ENCODE assay signal across 8 cellular contexts in the genomic region with DNA sequence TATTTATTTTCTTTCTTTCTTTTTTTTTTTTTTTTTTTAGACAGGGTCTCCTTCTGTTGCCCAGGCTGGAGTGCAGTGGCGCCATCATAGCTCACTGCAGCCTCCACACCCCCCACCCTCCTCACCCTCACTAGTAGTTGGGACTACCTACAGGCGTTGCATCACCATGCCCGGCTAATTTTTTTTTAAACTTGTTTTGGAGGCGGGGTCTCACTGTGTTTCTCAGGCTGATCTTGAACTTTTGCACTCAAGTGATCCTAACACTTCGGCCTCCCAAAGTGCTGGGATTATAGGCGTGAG. TPM values are rescaled to one million over a fixed set of nuclear protein-coding genes. Genes with fewer than 3 reads are reported as not detected.
DNase-seq lines count a peak whose midpoint lies in the region; ATAC-seq and TF ChIP-seq lines count a peak whose summit lies in the region.

No MANE protein-coding gene starts in this region.

- peak overlapping the region in 9 of 10 donors; percentile 86 to 97 (median 95) for H3K27ac ChIP-seq in heart right ventricle
- peak overlapping the region in 3 of 8 donors; percentile 60 to 78 (median 74) for H3K27ac ChIP-seq in spleen

- H3K4me1 ChIP-seq in heart right ventricle (peaks cover 5 to 57% (median 35%) of the 10 kb centered on the region in 9 donors), spleen (peaks cover 6 to 25% (median 17%) of the 10 kb centered on the region in 6 donors)

- intact Hi-C loops in Right ventricle myocardium inferior (cut with DNase I) (loop anchor here (2.0 to 5.0 kb wide), 2 partner anchors 34 to 45 kb away; partner anchors contain the start of gene GJA3), cardiac septum (cut with DNase I) (no loop called here), heart right ventricle (cut with DNase I) (loop anchor here in 7 of 10 donors (1.0 to 5.0 kb wide), 2 partner anchors 32 to 35 kb away; partner anchors contain the start of gene GJA3 (in 6 of the 7)), spleen (cut with DNase I; ENCODE audit: low total_unique reads) (no loop called here)

- TF ChIP-seq CTCF in heart right ventricle (IDR thresholded peaks at IDR 0.05) (no peak), spleen (IDR thresholded peaks at IDR 0.05 in 8 of 11, conservative IDR thresholded peaks at IDR 0.05 in 3 of 11) (no peak)

- H3K27ac Mint-ChIP-seq in T-helper 2 cell treated with Interferon-gamma antibody and Interleukin-4, amounts not matched to agents 5 μg/mL and 100 μg/mL, for 36 hours, result no peak overlapping the region

- H3K9me3 Mint-ChIP-seq in T-helper 2 cell treated with Interferon-gamma antibody and Interleukin-4, amounts not matched to agents 5 μg/mL and 100 μg/mL, for 36 hours, result no peaks in the 10 kb centered on the region

- H3K27me3 ChIP-seq in heart right ventricle (peaks cover 0 to 42% (median 15%) of the 10 kb centered on the region in 7 donors), spleen (replicated peaks in 1 of 7) (peaks cover 0 to 77% (median 35%) of the 10 kb centered on the region in 7 donors)

- peak; percentile 6 for ATAC-seq in Right ventricle myocardium inferior
- peak; percentile 6 to 45 (median 30) for ATAC-seq in heart right ventricle

- H3K36me3 Mint-ChIP-seq in T-helper 2 cell treated with Interferon-gamma antibody and Interleukin-4, amounts not matched to agents 5 μg/mL and 100 μg/mL, for 36 hours (ENCODE audit: low read depth), result no peaks in the 10 kb centered on the region

- TF ChIP-seq POLR2A in spleen (IDR thresholded peaks at IDR 0.05), result no peak

- WGBS in heart right ventricle, 2 donors, result 21 to 29% methylated on average over 6 of the region's 6 CpGs
- 11 to 22% (median 15%) methylated on average over 6 of the region's 6 CpGs for WGBS in spleen, 5 donors

- H3K27me3 Mint-ChIP-seq in T-helper 2 cell treated with Interferon-gamma antibody and Interleukin-4, amounts not matched to agents 5 μg/mL and 100 μg/mL, for 36 hours (ENCODE audit: low read depth), result peaks cover 31% of the 10 kb centered on the region

- H3K9me3 ChIP-seq in heart right ventricle (no peaks in the 10 kb centered on the region), spleen (no peaks in the 10 kb centered on the region)

- DNase-seq in Right ventricle myocardium inferior (ENCODE audit: missing footprints) (no peak), cardiac septum (ENCODE audit: low spot score) (no peak), heart right ventricle (no peak), spleen (peak; percentile 37), activated gamma-delta T cell treated with Interleukin-2 at 50 U/mL for 16 hours (no peak), hypothalamus (lab: John Stamatoyannopoulos, UW) (no peak)
- DNase-seq in T-helper 2 cell treated with Interferon-gamma antibody and Interleukin-4, amounts not matched to agents 5 μg/mL and 100 μg/mL, for 36 hours (ENCODE audit: low spot score), result no peak
- no peak for DNase-seq in activated effector memory CD4-positive, alpha-beta T cell treated with Interleukin-2 at 50 U/mL for 16 hours

- H3K4me3 Mint-ChIP-seq in T-helper 2 cell treated with Interferon-gamma antibody and Interleukin-4, amounts not matched to agents 5 μg/mL and 100 μg/mL, for 36 hours, result peak overlapping the region; percentile 47

- H3K36me3 ChIP-seq in heart right ventricle, result no peaks in the 10 kb centered on the region
- no peaks in the 10 kb centered on the region for H3K36me3 ChIP-seq in spleen

- peak overlapping the region; percentile 30 to 73 (median 64) for H3K4me3 ChIP-seq in heart right ventricle
- peak overlapping the region; percentile 40 to 75 (median 58) for H3K4me3 ChIP-seq in spleen

- no peaks in the 10 kb centered on the region for H3K4me1 Mint-ChIP-seq in T-helper 2 cell treated with Interferon-gamma antibody and Interleukin-4, amounts not matched to agents 5 μg/mL and 100 μg/mL, for 36 hours (ENCODE audit: low read depth)

RNA-seq across cellular contexts. Expression of gene GJA3, which starts 33.6 kb away (rescaled TPM):
- 17.9 TPM for total RNA-seq in Right ventricle myocardium inferior
- 25.9 TPM for total RNA-seq in cardiac septum
- total RNA-seq in heart right ventricle, result 10 to 100 TPM; 14.2 to 30.1 (median 19.4) TPM
- 1 to 10 TPM; 4.0 to 4.3 TPM for polyA plus RNA-seq in heart right ventricle
- under 1 TPM; 0.12 to 0.43 (median 0.26) TPM for total RNA-seq in spleen
- polyA plus RNA-seq in spleen, result under 1 TPM; 0.15 to 0.26 (median 0.24) TPM

Comparison
In these comparisons a context has a peak if more than half of its experiments do, and no peak if none do; other contexts are left out.
1. intact Hi-C loops: an anchor here in Right ventricle myocardium inferior (2.0 to 5.0 kb wide) and heart right ventricle (1.0 to 5.0 kb wide); none called in cardiac septum and spleen.
2. RNA of gene GJA3, which starts 33.6 kb away (total RNA-seq): 25.9 TPM in cardiac septum (single experiment), 14.2 to 30.1 TPM in heart right ventricle and 17.9 TPM in Right ventricle myocardium inferior (single experiment); 0.12 to 0.43 TPM in spleen; every median in the first group is over 10 times any median in the second.